In genomic region chr7:6576867-6577368, GRCh38 we compare ENCODE assay signal across 8 cellular contexts. TPM values are rescaled to one million over a fixed set of nuclear protein-coding genes. Genes with fewer than 3 reads are reported as not detected.
A peak's percentile ranks its signal among the peaks of the same experiment; 100 is the strongest.
DNase-seq lines count a peak whose midpoint lies in the region; ATAC-seq and TF ChIP-seq lines count a peak whose summit lies in the region.
"Not testable (repeated sequence)": the region's sequence is repeated elsewhere in the genome, so short reads cannot be mapped to it uniquely, and the experiment has no call there.

No MANE protein-coding gene starts in this region.

- DNase-seq in NCI-H146 (lab: John Stamatoyannopoulos, UW) = peak; percentile 29
- peak; percentile 37 for DNase-seq in activated CD4-positive, alpha-beta T cell treated with anti-CD3 and anti-CD28 coated beads for 36 hours
- DNase-seq in brain microvascular endothelial cell; fibroblast of villous mesenchyme (ENCODE audit: low read depth); mesenchymal stem cell; retinal pigment epithelial cell (ENCODE audit: low read depth); vagina (ENCODE audit: extremely low spot score in 2 of 2): not testable (repeated sequence)

- intact Hi-C loops in activated CD4-positive, alpha-beta T cell treated with anti-CD3 and anti-CD28 coated beads for 36 hours (cut with DNase I, micrococcal nuclease) = loop anchor here (1.0 kb wide), 4 partner anchors 13 to 130 kb away; partner anchors contain the start of genes INTS15 (in 2 of the 2) and ZNF316 (in 1 of the 2)
- intact Hi-C loops in vagina (cut with DNase I) = not testable (repeated sequence)

- not testable (repeated sequence) for H2AK5ac ChIP-seq in mesenchymal stem cell (ENCODE audit: low read length, severe bottlenecking)

- H3K36me3 Mint-ChIP-seq in activated CD4-positive, alpha-beta T cell treated with anti-CD3 and anti-CD28 coated beads for 36 hours (ENCODE audit: low read depth) = peaks cover 22% of the 10 kb centered on the region

- not testable (repeated sequence) for H2BK15ac ChIP-seq in mesenchymal stem cell (ENCODE audit: low read depth, poor library complexity, severe bottlenecking)

- 26% methylated on average over 8 of the region's 14 CpGs for WGBS in mesenchymal stem cell

- peak overlapping the region; percentile 22 for H2BK5ac ChIP-seq in mesenchymal stem cell (ENCODE audit: low read depth, low read length, poor library complexity, severe bottlenecking)

- not testable (repeated sequence) for TF ChIP-seq POLR2A in vagina (IDR thresholded peaks at IDR 0.05)

- H3K4ac ChIP-seq in mesenchymal stem cell (ENCODE audit: low read depth in 1 of 2, low read length in 2 of 2) = not testable (repeated sequence)

- peak overlapping the region; percentile 66 for H3K4me2 ChIP-seq in mesenchymal stem cell (ENCODE audit: low read length, poor library complexity, severe bottlenecking)

- peak overlapping the region; percentile 78 for H3K27ac ChIP-seq in brain microvascular endothelial cell
- H3K27ac ChIP-seq in mesenchymal stem cell (ENCODE audit: low read length, poor library complexity, severe bottlenecking) = not testable (repeated sequence)
- peak overlapping the region; percentile 85 for H3K27ac ChIP-seq in vagina

- H3K4me3 ChIP-seq in brain microvascular endothelial cell (ENCODE audit: low read depth, low read length) (peak overlapping the region; percentile 76), fibroblast of villous mesenchyme (ENCODE audit: low read depth, low read length) (peak overlapping the region; percentile 84), mesenchymal stem cell (ENCODE audit: insufficient read depth in 1 of 2, low read depth in 1 of 2, low read length in 2 of 2) (peak overlapping the region; percentile 73 to 86), retinal pigment epithelial cell (ENCODE audit: low read length) (peak overlapping the region; percentile 76), vagina (peak overlapping the region; percentile 51 to 63)

- H2BK120ac ChIP-seq in mesenchymal stem cell (ENCODE audit: low read depth, low read length) = not testable (repeated sequence)

- CTCF ChIA-PET in activated CD4-positive, alpha-beta T cell treated with anti-CD3 and anti-CD28 coated beads for 36 hours (lab: Charles Lee) = interaction anchor here (0.9 to 1.7 kb wide), 3 partner anchors 13 to 54 kb away, joined by 3 to 6 read pairs (median 3); partner anchors contain the start of gene INTS15

- H3K4me3 Mint-ChIP-seq in activated CD4-positive, alpha-beta T cell treated with anti-CD3 and anti-CD28 coated beads for 36 hours = peak overlapping the region; percentile 83

- in situ Hi-C loops in brain microvascular endothelial cell (cut with HindIII; ENCODE audit: low pct_ligation_motif_present, low sequenced_read_pairs) = not testable (repeated sequence)

- not testable (repeated sequence) for H2BK12ac ChIP-seq in mesenchymal stem cell (ENCODE audit: low read length in 2 of 2)

- POLR2A ChIA-PET in activated CD4-positive, alpha-beta T cell treated with anti-CD3 and anti-CD28 coated beads for 36 hours (lab: Charles Lee) = interaction anchor here (0.6 to 1.6 kb wide), 3 partner anchors 13 to 728 kb away, joined by 3 to 8 read pairs (median 3); partner anchors contain the start of gene INTS15

- not testable (repeated sequence) for H3K27me3 Mint-ChIP-seq in activated CD4-positive, alpha-beta T cell treated with anti-CD3 and anti-CD28 coated beads for 36 hours

- H4K91ac ChIP-seq in mesenchymal stem cell (ENCODE audit: low read length) = peak overlapping the region; percentile 54

- H3K27me3 ChIP-seq in brain microvascular endothelial cell (replicated peaks); mesenchymal stem cell (ENCODE audit: control insufficient read depth in 1 of 2, insufficient read depth in 1 of 2, low read length in 2 of 2); vagina: not testable (repeated sequence)

- not testable (repeated sequence) for TF ChIP-seq CTCF in brain microvascular endothelial cell (IDR thresholded peaks at IDR 0.05; ENCODE audit: low read depth, low read length, missing control alignments); fibroblast of villous mesenchyme (IDR thresholded peaks at IDR 0.05; ENCODE audit: insufficient read depth, low read depth, low read length); retinal pigment epithelial cell (conservative IDR thresholded peaks at IDR 0.05; ENCODE audit: low read depth, low read length); vagina (IDR thresholded peaks at IDR 0.05)

- H3K4me1 Mint-ChIP-seq in activated CD4-positive, alpha-beta T cell treated with anti-CD3 and anti-CD28 coated beads for 36 hours = peaks cover 25% of the 10 kb centered on the region

- peak overlapping the region in 1 of 2 experiments; percentile 29 for H3K18ac ChIP-seq in mesenchymal stem cell (ENCODE audit: low read depth in 1 of 2, low read length in 2 of 2)

- not testable (repeated sequence) for H3K14ac ChIP-seq in mesenchymal stem cell (ENCODE audit: low read length in 2 of 2)

- peak overlapping the region; percentile 47 for H3K27ac Mint-ChIP-seq in activated CD4-positive, alpha-beta T cell treated with anti-CD3 and anti-CD28 coated beads for 36 hours

- H3K4me1 ChIP-seq in ES-I3 (ENCODE audit: insufficient read depth, low read length); vagina: not testable (repeated sequence)
- peaks cover 12% of the 10 kb centered on the region for H3K4me1 ChIP-seq in mesenchymal stem cell (ENCODE audit: control insufficient read depth, insufficient read depth, low read depth, low read length)

- not testable (repeated sequence) for H3K23ac ChIP-seq in mesenchymal stem cell (ENCODE audit: low read length in 2 of 2)

- H3K9ac ChIP-seq in ES-I3 (ENCODE audit: low read depth, low read length) (peak overlapping the region; percentile 52; the same call in 1 of the 2 replicates), mesenchymal stem cell (ENCODE audit: low read length) (peak overlapping the region; percentile 90)

- not testable (repeated sequence) for H3K9me3 ChIP-seq in ES-I3 (ENCODE audit: control insufficient read depth, insufficient read depth, low read length); mesenchymal stem cell (ENCODE audit: control insufficient read depth, low read length); vagina

- not testable (repeated sequence) for ATAC-seq in activated CD4-positive, alpha-beta T cell treated with anti-CD3 and anti-CD28 coated beads for 36 hours

- peak overlapping the region; percentile 99 for H4K8ac ChIP-seq in mesenchymal stem cell (ENCODE audit: low read length)

- H3K9me3 Mint-ChIP-seq in activated CD4-positive, alpha-beta T cell treated with anti-CD3 and anti-CD28 coated beads for 36 hours (ENCODE audit: low read depth) = not testable (repeated sequence)

- H2AFZ ChIP-seq in mesenchymal stem cell (ENCODE audit: low read depth, low read length) = not testable (repeated sequence)

- H3K36me3 ChIP-seq in ES-I3 (ENCODE audit: insufficient read depth, low read length); brain microvascular endothelial cell (replicated peaks): not testable (repeated sequence)
- H3K36me3 ChIP-seq in mesenchymal stem cell (ENCODE audit: control insufficient read depth in 1 of 2, insufficient read depth in 2 of 2, low read depth in 1 of 2, low read length in 2 of 2) (peaks cover 9 to 18% of the 10 kb centered on the region in 2 experiments), vagina (peaks cover 0 to 16% of the 10 kb centered on the region in 2 donors)

- not testable (repeated sequence) for H3K79me1 ChIP-seq in mesenchymal stem cell (replicated peaks; ENCODE audit: low read length, poor library complexity, severe bottlenecking)

RNA-seq across cellular contexts. Expression of gene ZDHHC4, which starts 0.3 kb away (rescaled TPM):
- total RNA-seq in activated CD4-positive, alpha-beta T cell treated with anti-CD3 and anti-CD28 coated beads for 36 hours = 10 to 100 TPM; 30.1 to 34.1 TPM
- total RNA-seq in fibroblast of villous mesenchyme = 60.5 and 62.5 TPM in 2 replicates
- polyA plus RNA-seq in mesenchymal stem cell (2013, experiment 1 of 2) = 48.8 TPM
- 54.1 TPM for polyA plus RNA-seq in mesenchymal stem cell (2013, experiment 2 of 2)
- 36.3 TPM for total RNA-seq in vagina

RNA-seq across cellular contexts. Expression of gene INTS15, which starts 12.9 kb away (rescaled TPM):
- total RNA-seq in activated CD4-positive, alpha-beta T cell treated with anti-CD3 and anti-CD28 coated beads for 36 hours = 10 to 100 TPM; 27.8 to 31.8 TPM
- 16.4 and 17.7 TPM in 2 replicates for total RNA-seq in fibroblast of villous mesenchyme
- polyA plus RNA-seq in mesenchymal stem cell (2013, experiment 1 of 2) = 15.4 TPM
- polyA plus RNA-seq in mesenchymal stem cell (2013, experiment 2 of 2) = 15.4 TPM
- 34.4 TPM for total RNA-seq in vagina

RNA-seq across cellular contexts. Expression of gene GRID2IP, which starts 25.7 kb away (rescaled TPM):
- total RNA-seq in activated CD4-positive, alpha-beta T cell treated with anti-CD3 and anti-CD28 coated beads for 36 hours = under 1 TPM; 0.05 to 0.11 TPM
- total RNA-seq in fibroblast of villous mesenchyme (not detected in 2 replicates), vagina (not detected)
- polyA plus RNA-seq in mesenchymal stem cell (2013, experiment 1 of 2) = not detected
- polyA plus RNA-seq in mesenchymal stem cell (2013, experiment 2 of 2) = 0.01 TPM

RNA-seq across cellular contexts. Expression of gene ZNF853, which starts 38.5 kb away (rescaled TPM):
- total RNA-seq in activated CD4-positive, alpha-beta T cell treated with anti-CD3 and anti-CD28 coated beads for 36 hours = 1 to 10 TPM; 1.2 to 1.3 TPM
- under 0.01 and 0.32 TPM in 2 replicates for total RNA-seq in fibroblast of villous mesenchyme
- polyA plus RNA-seq in mesenchymal stem cell (2013, experiment 1 of 2) = 1.0 TPM
- 1.00 TPM for polyA plus RNA-seq in mesenchymal stem cell (2013, experiment 2 of 2)
- total RNA-seq in vagina = 14.0 TPM
